Comparison of ENCODE assay signal across 1 cellular context in genomic region chr22:30968924-30969531, GRCh38.
TF ChIP-seq lines count a peak whose summit lies in the region.

Gene TUG1, plus strand, starts transcription at chr22:30969265.

TF ChIP-seq in HepG2, 621 proteins besides CTCF, POLR2A, EP300 and RAD21 (continued from another document and continues in another):
- TF ChIP-seq TFDP1 (CRISPR knock-in tag; IDR thresholded peaks at IDR 0.05; ENCODE audit: borderline replicate concordance), result peak; percentile 63; the same call in 1 of the 2 replicates
- TF ChIP-seq ATRX (CRISPR knock-in tag; IDR thresholded peaks at IDR 0.05; ENCODE audit: borderline replicate concordance), result no peak
- no peak for TF ChIP-seq ZNF260 (CRISPR knock-in tag; IDR thresholded peaks at IDR 0.05; ENCODE audit: borderline replicate concordance, low read depth)
- TF ChIP-seq KDM5B (CRISPR knock-in tag; IDR thresholded peaks at IDR 0.05; ENCODE audit: borderline replicate concordance), result peak; percentile 71
- no peak for TF ChIP-seq ARID3A (IDR thresholded peaks at IDR 0.05; ENCODE audit: low read depth, low read length)
- no peak; the same call in 1 of the 2 replicates for TF ChIP-seq AKAP8 (CRISPR knock-in tag; IDR thresholded peaks at IDR 0.05)
- no peak for TF ChIP-seq AHDC1 (CRISPR knock-in tag; IDR thresholded peaks at IDR 0.05; ENCODE audit: borderline replicate concordance)
- TF ChIP-seq, protein P1, sequence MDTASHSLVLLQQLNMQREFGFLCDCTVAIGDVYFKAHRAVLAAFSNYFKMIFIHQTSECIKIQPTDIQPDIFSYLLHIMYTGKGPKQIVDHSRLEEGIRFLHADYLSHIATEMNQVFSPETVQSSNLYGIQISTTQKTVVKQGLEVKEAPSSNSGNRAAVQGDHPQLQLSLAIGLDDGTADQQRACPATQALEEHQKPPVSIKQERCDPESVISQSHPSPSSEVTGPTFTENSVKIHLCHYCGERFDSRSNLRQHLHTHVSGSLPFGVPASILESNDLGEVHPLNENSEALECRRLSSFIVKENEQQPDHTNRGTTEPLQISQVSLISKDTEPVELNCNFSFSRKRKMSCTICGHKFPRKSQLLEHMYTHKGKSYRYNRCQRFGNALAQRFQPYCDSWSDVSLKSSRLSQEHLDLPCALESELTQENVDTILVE (CRISPR knock-in tag; IDR thresholded peaks at IDR 0.05), result peak; percentile 76; the same call in 1 of the 2 replicates
- no peak for TF ChIP-seq ZSCAN22 (CRISPR knock-in tag; IDR thresholded peaks at IDR 0.05)
- TF ChIP-seq, protein P2, sequence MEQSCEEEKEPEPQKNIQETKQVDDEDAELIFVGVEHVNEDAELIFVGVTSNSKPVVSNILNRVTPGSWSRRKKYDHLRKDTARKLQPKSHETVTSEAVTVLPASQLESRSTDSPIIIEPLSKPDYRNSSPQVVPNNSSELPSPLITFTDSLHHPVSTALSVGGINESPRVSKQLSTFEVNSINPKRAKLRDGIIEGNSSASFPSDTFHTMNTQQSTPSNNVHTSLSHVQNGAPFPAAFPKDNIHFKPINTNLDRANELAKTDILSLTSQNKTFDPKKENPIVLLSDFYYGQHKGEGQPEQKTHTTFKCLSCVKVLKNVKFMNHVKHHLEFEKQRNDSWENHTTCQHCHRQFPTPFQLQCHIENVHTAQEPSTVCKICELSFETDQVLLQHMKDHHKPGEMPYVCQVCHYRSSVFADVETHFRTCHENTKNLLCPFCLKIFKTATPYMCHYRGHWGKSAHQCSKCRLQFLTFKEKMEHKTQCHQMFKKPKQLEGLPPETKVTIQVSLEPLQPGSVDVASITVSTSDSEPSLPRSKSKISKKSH (CRISPR knock-in tag; IDR thresholded peaks at IDR 0.05; ENCODE audit: borderline replicate concordance), result no peak; the same call in 1 of the 2 replicates
- no peak; the same call in 1 of the 2 replicates for TF ChIP-seq ZNF143 (CRISPR knock-in tag; IDR thresholded peaks at IDR 0.05)
- TF ChIP-seq ZNF335 (CRISPR knock-in tag; IDR thresholded peaks at IDR 0.05), result peak; percentile 75; the same call in 1 of the 2 replicates
- TF ChIP-seq HMGA1 (CRISPR knock-in tag; conservative IDR thresholded peaks at IDR 0.05), result no peak
- peak; percentile 86; the same call in 1 of the 2 replicates for TF ChIP-seq HOMEZ (CRISPR knock-in tag; IDR thresholded peaks at IDR 0.05; ENCODE audit: low read depth)
- no peak for TF ChIP-seq GATAD2A (CRISPR knock-in tag; IDR thresholded peaks at IDR 0.05)
- peak; percentile 79 for TF ChIP-seq AGO2 (optimal IDR thresholded peaks at IDR 0.05; ENCODE audit: low read depth, low read length)
- TF ChIP-seq, protein P3, sequence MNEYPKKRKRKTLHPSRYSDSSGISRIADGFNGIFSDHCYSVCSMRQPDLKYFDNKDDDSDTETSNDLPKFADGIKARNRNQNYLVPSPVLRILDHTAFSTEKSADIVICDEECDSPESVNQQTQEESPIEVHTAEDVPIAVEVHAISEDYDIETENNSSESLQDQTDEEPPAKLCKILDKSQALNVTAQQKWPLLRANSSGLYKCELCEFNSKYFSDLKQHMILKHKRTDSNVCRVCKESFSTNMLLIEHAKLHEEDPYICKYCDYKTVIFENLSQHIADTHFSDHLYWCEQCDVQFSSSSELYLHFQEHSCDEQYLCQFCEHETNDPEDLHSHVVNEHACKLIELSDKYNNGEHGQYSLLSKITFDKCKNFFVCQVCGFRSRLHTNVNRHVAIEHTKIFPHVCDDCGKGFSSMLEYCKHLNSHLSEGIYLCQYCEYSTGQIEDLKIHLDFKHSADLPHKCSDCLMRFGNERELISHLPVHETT (CRISPR knock-in tag; conservative IDR thresholded peaks at IDR 0.05), result peak; percentile 82
- TF ChIP-seq ZKSCAN8 (CRISPR knock-in tag; IDR thresholded peaks at IDR 0.05; ENCODE audit: borderline replicate concordance), result no peak; the same call in 1 of the 2 replicates
- TF ChIP-seq, protein P4, sequence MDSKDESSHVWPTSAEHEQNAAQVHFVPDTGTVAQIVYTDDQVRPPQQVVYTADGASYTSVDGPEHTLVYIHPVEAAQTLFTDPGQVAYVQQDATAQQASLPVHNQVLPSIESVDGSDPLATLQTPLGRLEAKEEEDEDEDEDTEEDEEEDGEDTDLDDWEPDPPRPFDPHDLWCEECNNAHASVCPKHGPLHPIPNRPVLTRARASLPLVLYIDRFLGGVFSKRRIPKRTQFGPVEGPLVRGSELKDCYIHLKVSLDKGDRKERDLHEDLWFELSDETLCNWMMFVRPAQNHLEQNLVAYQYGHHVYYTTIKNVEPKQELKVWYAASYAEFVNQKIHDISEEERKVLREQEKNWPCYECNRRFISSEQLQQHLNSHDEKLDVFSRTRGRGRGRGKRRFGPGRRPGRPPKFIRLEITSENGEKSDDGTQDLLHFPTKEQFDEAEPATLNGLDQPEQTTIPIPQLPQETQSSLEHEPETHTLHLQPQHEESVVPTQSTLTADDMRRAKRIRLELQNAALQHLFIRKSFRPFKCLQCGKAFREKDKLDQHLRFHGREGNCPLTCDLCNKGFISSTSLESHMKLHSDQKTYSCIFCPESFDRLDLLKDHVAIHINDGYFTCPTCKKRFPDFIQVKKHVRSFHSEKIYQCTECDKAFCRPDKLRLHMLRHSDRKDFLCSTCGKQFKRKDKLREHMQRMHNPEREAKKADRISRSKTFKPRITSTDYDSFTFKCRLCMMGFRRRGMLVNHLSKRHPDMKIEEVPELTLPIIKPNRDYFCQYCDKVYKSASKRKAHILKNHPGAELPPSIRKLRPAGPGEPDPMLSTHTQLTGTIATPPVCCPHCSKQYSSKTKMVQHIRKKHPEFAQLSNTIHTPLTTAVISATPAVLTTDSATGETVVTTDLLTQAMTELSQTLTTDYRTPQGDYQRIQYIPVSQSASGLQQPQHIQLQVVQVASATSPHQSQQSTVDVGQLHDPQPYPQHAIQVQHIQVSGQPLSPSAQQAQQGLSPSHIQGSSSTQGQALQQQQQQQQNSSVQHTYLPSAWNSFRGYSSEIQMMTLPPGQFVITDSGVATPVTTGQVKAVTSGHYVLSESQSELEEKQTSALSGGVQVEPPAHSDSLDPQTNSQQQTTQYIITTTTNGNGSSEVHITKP (CRISPR knock-in tag; IDR thresholded peaks at IDR 0.05; ENCODE audit: low read depth), result peak; percentile 29; the same call in 1 of the 2 replicates
- TF ChIP-seq, protein P5, sequence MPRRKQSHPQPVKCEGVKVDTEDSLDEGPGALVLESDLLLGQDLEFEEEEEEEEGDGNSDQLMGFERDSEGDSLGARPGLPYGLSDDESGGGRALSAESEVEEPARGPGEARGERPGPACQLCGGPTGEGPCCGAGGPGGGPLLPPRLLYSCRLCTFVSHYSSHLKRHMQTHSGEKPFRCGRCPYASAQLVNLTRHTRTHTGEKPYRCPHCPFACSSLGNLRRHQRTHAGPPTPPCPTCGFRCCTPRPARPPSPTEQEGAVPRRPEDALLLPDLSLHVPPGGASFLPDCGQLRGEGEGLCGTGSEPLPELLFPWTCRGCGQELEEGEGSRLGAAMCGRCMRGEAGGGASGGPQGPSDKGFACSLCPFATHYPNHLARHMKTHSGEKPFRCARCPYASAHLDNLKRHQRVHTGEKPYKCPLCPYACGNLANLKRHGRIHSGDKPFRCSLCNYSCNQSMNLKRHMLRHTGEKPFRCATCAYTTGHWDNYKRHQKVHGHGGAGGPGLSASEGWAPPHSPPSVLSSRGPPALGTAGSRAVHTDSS (CRISPR knock-in tag; conservative IDR thresholded peaks at IDR 0.05), result no peak
- no peak for TF ChIP-seq ZNF382 (CRISPR knock-in tag; IDR thresholded peaks at IDR 0.05; ENCODE audit: borderline replicate concordance)
- TF ChIP-seq RARG (CRISPR knock-in tag; IDR thresholded peaks at IDR 0.05; ENCODE audit: low read depth), result no peak
- no peak for TF ChIP-seq KAT7 (CRISPR knock-in tag; IDR thresholded peaks at IDR 0.05; ENCODE audit: borderline replicate concordance)
- TF ChIP-seq ZNF800 (CRISPR knock-in tag; IDR thresholded peaks at IDR 0.05), result no peak
- peak; percentile 54; the same call in 1 of the 2 replicates for TF ChIP-seq MTA1 (CRISPR knock-in tag; IDR thresholded peaks at IDR 0.05; ENCODE audit: borderline replicate concordance)
- 0 out of 2 replicates have a peak, but pooled peaks have one; percentile 9 for TF ChIP-seq TBX3 (IDR thresholded peaks at IDR 0.05; ENCODE audit: borderline replicate concordance)
- TF ChIP-seq SP140L (CRISPR knock-in tag; IDR thresholded peaks at IDR 0.05; ENCODE audit: borderline replicate concordance), result no peak
- TF ChIP-seq ZNF841 (CRISPR knock-in tag; IDR thresholded peaks at IDR 0.05; ENCODE audit: borderline replicate concordance), result 0 out of 2 replicates have a peak, but pooled peaks have one; percentile 55
- TF ChIP-seq RBM22 (optimal IDR thresholded peaks at IDR 0.05; ENCODE audit: low read length), result no peak
- TF ChIP-seq MAF1 (CRISPR knock-in tag; IDR thresholded peaks at IDR 0.05; ENCODE audit: borderline replicate concordance), result no peak; the same call in 1 of the 2 replicates
